26 cellular contexts compared by ENCODE assay signal in genomic region chr4:41264212-41264611, GRCh38. TPM values are rescaled to one million over a fixed set of nuclear protein-coding genes. Genes with fewer than 3 reads are reported as not detected.
"Had no signal": no experiment of that assay in that cellular context is flagged by ENCODE, and none has a peak within 500 bp of the region (broad histone marks: within the 10 kb centered on the region; RNA-seq: fewer than 3 reads in every experiment).

No MANE protein-coding gene starts in this region.

- H3K9me3 Mint-ChIP-seq: naive thymus-derived CD4-positive, alpha-beta T cell; natural killer cell treated with Interleukin-12 subunit alpha and Interleukin-12 subunit beta and Interleukin-15 and Interleukin-18, amount 100 ng/mL, for 72 hours; neural crest cell; stimulated activated naive B cell treated with anti-CD40 and anti-IgM and Interleukin-4, amounts not matched to agents 10 μg/mL and 1 μg/mL and 100 μg/mL, for 72 hours had no signal

- H3K27ac ChIP-seq: left ventricle myocardium inferior, neutrophil, right atrium auricular region, right lobe of liver, stomach, testis, transverse colon, upper lobe of left lung, vagina had no signal

- H3K36me3 Mint-ChIP-seq: naive thymus-derived CD4-positive, alpha-beta T cell; natural killer cell treated with Interleukin-12 subunit alpha and Interleukin-12 subunit beta and Interleukin-15 and Interleukin-18, amount 100 ng/mL, for 72 hours; stimulated activated naive B cell treated with anti-CD40 and anti-IgM and Interleukin-4, amounts not matched to agents 10 μg/mL and 1 μg/mL and 100 μg/mL, for 72 hours had no signal

- H3K4me1 Mint-ChIP-seq: naive thymus-derived CD4-positive, alpha-beta T cell; stimulated activated naive B cell treated with anti-CD40 and anti-IgM and Interleukin-4, amounts not matched to agents 10 μg/mL and 1 μg/mL and 100 μg/mL, for 72 hours had no signal

- H3K36me3 ChIP-seq: left ventricle myocardium inferior, neutrophil, right atrium auricular region, right lobe of liver, stomach, thyroid gland, transverse colon, upper lobe of left lung had no signal

- H3K27me3 ChIP-seq: right atrium auricular region, right lobe of liver, testis, thyroid gland, upper lobe of left lung, vagina had no signal

- H3K27me3 Mint-ChIP-seq: progenitor cell of endocrine pancreas had no signal

- H3K9me3 ChIP-seq: left ventricle myocardium inferior, mucosa of descending colon, neutrophil, right atrium auricular region, right lobe of liver, stomach, testis, thyroid gland, transverse colon, upper lobe of left lung, vagina had no signal

- H3K27ac Mint-ChIP-seq: naive thymus-derived CD4-positive, alpha-beta T cell; natural killer cell treated with Interleukin-12 subunit alpha and Interleukin-12 subunit beta and Interleukin-15 and Interleukin-18, amount 100 ng/mL, for 72 hours; progenitor cell of endocrine pancreas; stimulated activated naive B cell treated with anti-CD40 and anti-IgM and Interleukin-4, amounts not matched to agents 10 μg/mL and 1 μg/mL and 100 μg/mL, for 72 hours had no signal

- H3K4me3 Mint-ChIP-seq: naive thymus-derived CD4-positive, alpha-beta T cell; natural killer cell treated with Interleukin-12 subunit alpha and Interleukin-12 subunit beta and Interleukin-15 and Interleukin-18, amount 100 ng/mL, for 72 hours; stimulated activated naive B cell treated with anti-CD40 and anti-IgM and Interleukin-4, amounts not matched to agents 10 μg/mL and 1 μg/mL and 100 μg/mL, for 72 hours had no signal

- DNase-seq: hypothalamus; islet precursor cell; left ventricle myocardium inferior; midbrain; mucosa of descending colon; naive thymus-derived CD4-positive, alpha-beta T cell; occipital lobe; right lobe of liver; stimulated activated CD4-positive, alpha-beta T cell treated with anti-CD3 and anti-CD28 coated beads, Interleukin-12 subunit alpha, Interleukin-12 subunit beta, amount 100 ng/mL, for 4 hours; stimulated activated CD4-positive, alpha-beta T cell treated with anti-CD3 and anti-CD28 coated beads, Interleukin-15, amount 100 ng/mL, for 24 hours; stimulated activated CD4-positive, alpha-beta T cell treated with anti-CD3 and anti-CD28 coated beads, Interleukin-2, amount 100 ng/mL, for 24 hours; stimulated activated CD4-positive, alpha-beta T cell treated with anti-CD3 and anti-CD28 coated beads, Interleukin-4, amount 100 ng/mL, for 1 hour; stimulated activated naive B cell treated with anti-CD40 and anti-IgM and Interleukin-4, amounts not matched to agents 10 μg/mL and 1 μg/mL and 100 μg/mL, for 72 hours; stimulated activated naive CD8-positive, alpha-beta T cell treated with anti-CD3 and anti-CD28 coated beads, Interleukin-15, Interleukin-2, amounts not matched to agents 100 U/mL and 50 U/mL, for 24 hours; stomach; testis; transverse colon; upper lobe of left lung had no signal

- H3K4me3 ChIP-seq: left ventricle myocardium inferior, lung, mucosa of descending colon, right atrium auricular region, right lobe of liver, stomach, testis, thyroid gland, transverse colon, upper lobe of left lung, vagina had no signal

- ATAC-seq: mucosa of descending colon; naive thymus-derived CD4-positive, alpha-beta T cell; natural killer cell treated with Interleukin-12 subunit alpha and Interleukin-12 subunit beta and Interleukin-15 and Interleukin-18, amount 100 ng/mL, for 72 hours; right lobe of liver; stimulated activated naive B cell treated with anti-CD40 and anti-IgM and Interleukin-4, amounts not matched to agents 10 μg/mL and 1 μg/mL and 100 μg/mL, for 72 hours; stimulated activated naive CD8-positive, alpha-beta T cell treated with anti-CD3 and anti-CD28 coated beads, Interleukin-15, Interleukin-2, amounts not matched to agents 100 U/mL and 50 U/mL, for 24 hours had no signal

RNA-seq across cellular contexts. Expression of gene UCHL1, which starts 7.5 kb away (rescaled TPM):
- polyA plus RNA-seq: naive thymus-derived CD4-positive, alpha-beta T cell had no signal

RNA-seq across cellular contexts. Expression of gene APBB2, which starts 49.9 kb away (rescaled TPM):
- polyA plus RNA-seq: naive thymus-derived CD4-positive, alpha-beta T cell had no signal
